Comparison of ENCODE assay signal across 9 cellular contexts in the genomic region with DNA sequence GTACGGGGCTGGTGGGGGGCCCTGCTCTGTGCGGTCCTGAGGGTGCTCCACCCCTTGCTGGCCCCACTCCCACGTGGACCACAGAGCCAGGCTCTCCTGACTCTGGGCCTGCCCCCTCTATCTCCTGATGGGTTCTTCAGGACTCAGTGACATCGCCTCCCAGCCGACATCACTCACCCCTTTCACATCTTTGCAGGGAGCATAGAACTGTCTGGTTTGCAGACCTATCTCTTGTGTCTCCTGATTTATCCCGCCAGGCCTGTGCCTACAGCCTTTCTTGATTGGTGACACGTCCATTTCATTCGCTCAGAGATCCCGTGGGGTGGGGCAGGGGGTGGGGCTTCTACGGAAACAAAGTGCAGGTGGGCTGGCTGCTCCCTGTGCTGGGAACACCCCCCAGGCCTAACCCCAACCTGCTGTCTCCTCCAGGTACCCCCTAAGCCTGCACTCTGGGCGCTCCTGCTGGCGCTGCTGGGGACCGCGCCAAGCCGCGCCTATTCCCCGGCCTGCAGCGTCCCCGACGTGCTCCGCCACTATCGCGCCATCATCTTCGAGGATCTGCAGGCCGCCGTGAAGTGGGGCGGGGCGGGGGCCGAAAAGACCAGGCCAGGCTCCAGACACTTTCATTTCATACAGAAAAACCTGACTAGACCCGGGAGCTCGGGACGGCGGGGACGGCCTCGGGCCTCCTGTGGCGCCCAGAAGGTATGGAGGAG. TPM values are rescaled to one million over a fixed set of nuclear protein-coding genes. Genes with fewer than 3 reads are reported as not detected.
A peak's percentile ranks its signal among the peaks of the same experiment; 100 is the strongest.
DNase-seq lines count a peak whose midpoint lies in the region; ATAC-seq, FAIRE-seq and TF ChIP-seq lines count a peak whose summit lies in the region.
"Had no signal": no experiment of that assay in that cellular context is flagged by ENCODE, and none has a peak within 500 bp of the region (broad histone marks: within the 10 kb centered on the region; RNA-seq: fewer than 3 reads in every experiment).

No MANE protein-coding gene starts in this region.

- peak; percentile 6 for ATAC-seq in stimulated activated naive CD8-positive, alpha-beta T cell treated with anti-CD3 and anti-CD28 coated beads, Interleukin-15, amount 100 ng/mL, for 72 hours
- no peak for ATAC-seq in GM19035 (IDR thresholded peaks at IDR 0.05; ENCODE audit: unreplicated experiment)

- no peak overlapping the region for H3K4me3 ChIP-seq in OCI-LY7 (ENCODE audit: low read depth, low read length, poor library complexity, severe bottlenecking)
- no peak overlapping the region for H3K4me3 ChIP-seq in ovary

- H3K27ac ChIP-seq in OCI-LY7 (ENCODE audit: low read depth, low read length, poor library complexity, severe bottlenecking) (no peak overlapping the region), ovary (no peak overlapping the region)

- no peaks in the 10 kb centered on the region for H3K9me3 Mint-ChIP-seq in stimulated activated naive CD8-positive, alpha-beta T cell treated with anti-CD3 and anti-CD28 coated beads, Interleukin-15, amount 100 ng/mL, for 72 hours

- FAIRE-seq in frontal cortex (lab: Jason Lieb, UNC): no peak

- DNase-seq in activated CD4-positive, alpha-beta T cell treated with anti-CD3 and anti-CD28 coated beads for 48 hours: peak; percentile 29
- DNase-seq in activated CD4-positive, alpha-beta T cell treated with anti-CD3 and anti-CD28 coated beads for 4 hours: no peak
- DNase-seq in OCI-LY7 (ENCODE audit: low spot score) (no peak), dermis blood vessel endothelial cell (peak; percentile 41), frontal cortex (ENCODE audit: low spot score in 2 of 2) (no peak), ovary (no peak)
- peak in 1 of 2 donors; percentile 67 for DNase-seq in stimulated activated naive CD8-positive, alpha-beta T cell treated with anti-CD3 and anti-CD28 coated beads, Interleukin-15, amount 100 ng/mL, for 72 hours

- CTCF ChIA-PET in OCI-LY7 (lab: Charles Lee; ENCODE audit: unreplicated experiment): interaction anchor here (0.6 to 0.8 kb wide), 2 partner anchors 57 to 82 kb away, joined by 3 read pairs; partner anchors contain the start of gene PRPF6

- H3K79me2 ChIP-seq in OCI-LY7 (ENCODE audit: insufficient read depth, low read depth, low read length): no peaks in the 10 kb centered on the region

- WGBS in ovary, 3 donors: 8 to 11% (median 10%) methylated on average over 36 of the region's 36 CpGs

- H3K9me3 ChIP-seq in OCI-LY7 (ENCODE audit: low read length) (no peaks in the 10 kb centered on the region), ovary (no peaks in the 10 kb centered on the region)

- H4K20me1 ChIP-seq in OCI-LY7 (ENCODE audit: insufficient read depth, low read length): no peaks in the 10 kb centered on the region

- no peaks in the 10 kb centered on the region for H3K9me2 ChIP-seq in OCI-LY7 (ENCODE audit: insufficient read depth, low read length)

- no peak for TF ChIP-seq EP300 in ovary (IDR thresholded peaks at IDR 0.05)

- peaks cover 45% of the 10 kb centered on the region for H3K4me1 ChIP-seq in OCI-LY7 (ENCODE audit: insufficient read depth, low read length, poor library complexity, severe bottlenecking)
- H3K4me1 ChIP-seq in ovary (ENCODE audit: insufficient read depth): peaks cover 5% of the 10 kb centered on the region

- no peak for TF ChIP-seq POLR2A in ovary (IDR thresholded peaks at IDR 0.05)

- H3K27ac Mint-ChIP-seq in stimulated activated naive CD8-positive, alpha-beta T cell treated with anti-CD3 and anti-CD28 coated beads, Interleukin-15, amount 100 ng/mL, for 72 hours: peak overlapping the region; percentile 71 to 73

- POLR2A ChIA-PET in OCI-LY7 (lab: Charles Lee): no interaction called here

- H3K4me1 Mint-ChIP-seq in stimulated activated naive CD8-positive, alpha-beta T cell treated with anti-CD3 and anti-CD28 coated beads, Interleukin-15, amount 100 ng/mL, for 72 hours: peaks cover 89% of the 10 kb centered on the region

- peaks cover 2% of the 10 kb centered on the region for H3K27me3 ChIP-seq in ovary

- H3K36me3 ChIP-seq in OCI-LY7 (ENCODE audit: insufficient read depth, low read length) (peaks cover 16% of the 10 kb centered on the region; the same call in 1 of the 2 replicates), ovary (no peaks in the 10 kb centered on the region)

- peak overlapping the region; percentile 85 to 86 for H3K4me3 Mint-ChIP-seq in stimulated activated naive CD8-positive, alpha-beta T cell treated with anti-CD3 and anti-CD28 coated beads, Interleukin-15, amount 100 ng/mL, for 72 hours

- no TSS peak for BruUV-seq in OCI-LY7 (replicated peaks; lab: Mats Ljungman, UMichigan)

- peaks cover 8% of the 10 kb centered on the region for H3K27me3 Mint-ChIP-seq in stimulated activated naive CD8-positive, alpha-beta T cell treated with anti-CD3 and anti-CD28 coated beads, Interleukin-15, amount 100 ng/mL, for 72 hours

- intact Hi-C loops in OCI-LY7 (cut with micrococcal nuclease; ENCODE audit: unreplicated experiment): no loop called here
- intact Hi-C loops in ovary (cut with DNase I): loop anchor here in 1 of 4 donors (10.0 kb wide), 1 partner anchor 77 kb away; no protein-coding TSS in a partner anchor

- H2AFZ ChIP-seq in OCI-LY7 (ENCODE audit: low read length): no peak overlapping the region

- TF ChIP-seq CTCF in OCI-LY7 (conservative IDR thresholded peaks at IDR 0.05; ENCODE audit: low read length) (no peak), ovary (IDR thresholded peaks at IDR 0.05) (no peak)

- peak overlapping the region; percentile 86; the same call in 1 of the 2 replicates for H3K4me2 ChIP-seq in OCI-LY7 (ENCODE audit: low read length)

RNA-seq across cellular contexts. Expression of gene C20orf204, which starts 1.7 kb away (rescaled TPM):
- 2.0 and 3.5 TPM in 2 replicates for total RNA-seq in OCI-LY7 (2014; rRNA removed; shearing (Covaris generic))
- 5.9 and 6.7 TPM in 2 replicates for total RNA-seq in OCI-LY7 (2022)
- 11.2 and 13.3 TPM in 2 replicates for total RNA-seq in dermis blood vessel endothelial cell
- total RNA-seq in frontal cortex: 1.2 TPM
- total RNA-seq in ovary: 1 to 10 TPM in 6 of 7 donors, under 1 TPM in 1; 0.60 to 2.8 (median 1.8) TPM
- polyA plus RNA-seq in ovary: under 1 TPM; 0.20 to 0.61 TPM

RNA-seq across cellular contexts. Expression of gene SOX18, which starts 11.8 kb away (rescaled TPM):
- total RNA-seq in OCI-LY7 (2014; rRNA removed; shearing (Covaris generic)): not detected in 2 replicates
- total RNA-seq in OCI-LY7 (2022) (not detected in 2 replicates), dermis blood vessel endothelial cell (82.5 and 123 TPM in 2 replicates), frontal cortex (0.41 TPM), ovary (10 to 100 TPM in 5 of 7 donors, 1 to 10 TPM in 2; 2.0 to 63.8 (median 13.1) TPM)
- 10 to 100 TPM in 1 of 2 donors, 1 to 10 TPM in 1; 2.7 to 12.0 TPM for polyA plus RNA-seq in ovary
- total RNA-seq: activated CD8-positive, alpha-beta memory T cell treated with anti-CD3 and anti-CD28 coated beads for 36 hours had no signal

RNA-seq across cellular contexts. Expression of gene TCEA2, which starts 25.3 kb away (rescaled TPM):
- total RNA-seq in OCI-LY7 (2014; rRNA removed; shearing (Covaris generic)): 36.4 and 37.5 TPM in 2 replicates
- total RNA-seq in OCI-LY7 (2022) (71.2 and 72.3 TPM in 2 replicates), dermis blood vessel endothelial cell (35.8 and 45.9 TPM in 2 replicates), frontal cortex (36.7 TPM), ovary (10 to 100 TPM; 41.0 to 93.5 (median 71.9) TPM)
- polyA plus RNA-seq in ovary: 10 to 100 TPM; 20.0 to 78.4 TPM

RNA-seq across cellular contexts. Expression of gene RGS19, which starts 41.7 kb away (rescaled TPM):
- total RNA-seq in OCI-LY7 (2014; rRNA removed; shearing (Covaris generic)): 85.5 and 106 TPM in 2 replicates
- total RNA-seq in OCI-LY7 (2022): 63.5 and 69.4 TPM in 2 replicates
- total RNA-seq in dermis blood vessel endothelial cell: 29.3 and 44.6 TPM in 2 replicates
- 7.7 TPM for total RNA-seq in frontal cortex
- total RNA-seq in ovary: 1 to 10 TPM; 3.3 to 7.6 (median 4.6) TPM
- 1 to 10 TPM; 2.1 to 4.5 TPM for polyA plus RNA-seq in ovary

RNA-seq across cellular contexts. Expression of gene OPRL1, which starts 42.2 kb away (rescaled TPM):
- 4.8 and 6.4 TPM in 2 replicates for total RNA-seq in OCI-LY7 (2014; rRNA removed; shearing (Covaris generic))
- total RNA-seq in OCI-LY7 (2022) (6.1 and 7.6 TPM in 2 replicates), dermis blood vessel endothelial cell (3.2 and 5.4 TPM in 2 replicates), frontal cortex (13.5 TPM), ovary (under 1 TPM; 0.12 to 0.80 (median 0.43) TPM)
- polyA plus RNA-seq in ovary: under 1 TPM; 0.25 to 0.62 TPM

Comparison
In these comparisons a context has a peak if more than half of its experiments do, and no peak if none do; other contexts are left out.
1. DNase-seq: peak in activated CD4-positive, alpha-beta T cell treated with anti-CD3 and anti-CD28 coated beads for 48 hours (single experiment) and dermis blood vessel endothelial cell (single experiment); none in activated CD4-positive, alpha-beta T cell treated with anti-CD3 and anti-CD28 coated beads for 4 hours (0 of 2), OCI-LY7 (single experiment), frontal cortex (0 of 2) and ovary (0 of 5).